3 cellular contexts compared by ENCODE assay signal in genomic region chr10:4088354-4089066, GRCh38.
TF ChIP-seq lines count a peak whose summit lies in the region.

No MANE protein-coding gene starts in this region.

TF ChIP-seq in HepG2, 621 proteins besides CTCF, POLR2A, EP300 and RAD21 (continues in another document):
- no peak for TF ChIP-seq ZNF33A (CRISPR knock-in tag; IDR thresholded peaks at IDR 0.05; ENCODE audit: borderline replicate concordance)
- peak; percentile 90 to 96 for TF ChIP-seq MAFK (conservative IDR thresholded peaks at IDR 0.05 in 1 of 2, IDR thresholded peaks at IDR 0.05 in 1 of 2; ENCODE audit: low read length in 2 of 2)
- TF ChIP-seq YEATS4 (CRISPR knock-in tag; IDR thresholded peaks at IDR 0.05; ENCODE audit: borderline replicate concordance): no peak
- TF ChIP-seq, protein P1, sequence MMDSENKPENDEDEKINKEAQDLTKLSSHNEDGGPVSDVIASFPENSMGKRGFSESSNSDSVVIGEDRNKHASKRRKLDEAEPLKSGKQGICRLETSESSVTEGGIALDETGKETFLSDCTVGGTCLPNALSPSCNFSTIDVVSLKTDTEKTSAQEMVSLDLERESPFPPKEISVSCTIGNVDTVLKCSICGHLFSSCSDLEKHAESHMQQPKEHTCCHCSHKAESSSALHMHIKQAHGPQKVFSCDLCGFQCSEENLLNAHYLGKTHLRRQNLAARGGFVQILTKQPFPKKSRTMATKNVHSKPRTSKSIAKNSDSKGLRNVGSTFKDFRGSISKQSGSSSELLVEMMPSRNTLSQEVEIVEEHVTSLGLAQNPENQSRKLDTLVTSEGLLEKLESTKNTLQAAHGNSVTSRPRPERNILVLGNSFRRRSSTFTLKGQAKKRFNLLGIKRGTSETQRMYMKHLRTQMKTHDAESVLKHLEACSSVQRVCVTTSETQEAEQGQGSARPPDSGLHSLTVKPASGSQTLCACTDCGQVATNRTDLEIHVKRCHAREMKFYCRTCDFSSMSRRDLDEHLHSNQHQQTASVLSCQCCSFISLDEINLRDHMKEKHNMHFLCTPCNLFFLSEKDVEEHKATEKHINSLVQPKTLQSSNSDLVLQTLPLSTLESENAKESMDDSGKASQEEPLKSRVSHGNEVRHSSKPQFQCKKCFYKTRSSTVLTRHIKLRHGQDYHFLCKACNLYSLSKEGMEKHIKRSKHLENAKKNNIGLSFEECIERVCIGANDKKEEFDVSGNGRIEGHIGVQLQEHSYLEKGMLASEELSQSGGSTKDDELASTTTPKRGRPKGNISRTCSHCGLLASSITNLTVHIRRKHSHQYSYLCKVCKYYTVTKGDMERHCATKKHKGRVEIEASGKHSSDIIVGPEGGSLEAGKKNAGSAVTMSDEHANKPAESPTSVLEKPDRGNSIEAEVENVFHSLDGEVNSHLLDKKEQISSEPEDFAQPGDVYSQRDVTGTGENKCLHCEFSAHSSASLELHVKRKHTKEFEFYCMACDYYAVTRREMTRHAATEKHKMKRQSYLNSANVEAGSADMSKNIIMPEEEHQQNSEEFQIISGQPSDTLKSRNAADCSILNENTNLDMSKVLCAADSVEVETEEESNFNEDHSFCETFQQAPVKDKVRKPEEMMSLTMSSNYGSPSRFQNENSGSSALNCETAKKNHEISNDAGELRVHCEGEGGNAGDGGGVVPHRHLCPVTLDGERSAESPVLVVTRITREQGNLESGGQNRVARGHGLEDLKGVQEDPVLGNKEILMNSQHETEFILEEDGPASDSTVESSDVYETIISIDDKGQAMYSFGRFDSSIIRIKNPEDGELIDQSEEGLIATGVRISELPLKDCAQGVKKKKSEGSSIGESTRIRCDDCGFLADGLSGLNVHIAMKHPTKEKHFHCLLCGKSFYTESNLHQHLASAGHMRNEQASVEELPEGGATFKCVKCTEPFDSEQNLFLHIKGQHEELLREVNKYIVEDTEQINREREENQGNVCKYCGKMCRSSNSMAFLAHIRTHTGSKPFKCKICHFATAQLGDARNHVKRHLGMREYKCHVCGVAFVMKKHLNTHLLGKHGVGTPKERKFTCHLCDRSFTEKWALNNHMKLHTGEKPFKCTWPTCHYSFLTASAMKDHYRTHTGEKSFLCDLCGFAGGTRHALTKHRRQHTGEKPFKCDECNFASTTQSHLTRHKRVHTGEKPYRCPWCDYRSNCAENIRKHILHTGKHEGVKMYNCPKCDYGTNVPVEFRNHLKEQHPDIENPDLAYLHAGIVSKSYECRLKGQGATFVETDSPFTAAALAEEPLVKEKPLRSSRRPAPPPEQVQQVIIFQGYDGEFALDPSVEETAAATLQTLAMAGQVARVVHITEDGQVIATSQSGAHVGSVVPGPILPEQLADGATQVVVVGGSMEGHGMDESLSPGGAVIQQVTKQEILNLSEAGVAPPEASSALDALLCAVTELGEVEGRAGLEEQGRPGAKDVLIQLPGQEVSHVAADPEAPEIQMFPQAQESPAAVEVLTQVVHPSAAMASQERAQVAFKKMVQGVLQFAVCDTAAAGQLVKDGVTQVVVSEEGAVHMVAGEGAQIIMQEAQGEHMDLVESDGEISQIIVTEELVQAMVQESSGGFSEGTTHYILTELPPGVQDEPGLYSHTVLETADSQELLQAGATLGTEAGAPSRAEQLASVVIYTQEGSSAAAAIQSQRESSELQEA (CRISPR knock-in tag; IDR thresholded peaks at IDR 0.05; ENCODE audit: not compliant biosample characterization): no peak
- no peak for TF ChIP-seq ZNF672 (CRISPR knock-in tag; IDR thresholded peaks at IDR 0.05)

TF ChIP-seq in HEK293, 187 proteins besides CTCF, POLR2A, EP300 and RAD21:
- TF ChIP-seq ZFHX2 (tag by site-specific recombination; conservative IDR thresholded peaks at IDR 0.05) (peak; percentile 77), ZNF521 (tag by site-specific recombination; IDR thresholded peaks at IDR 0.05) (no peak), EGR2 (tag by site-specific recombination; IDR thresholded peaks at IDR 0.05; ENCODE audit: low read depth) (peak; percentile 82)

TF ChIP-seq in H1, 55 proteins besides CTCF, POLR2A, EP300 and RAD21:
- TF ChIP-seq YY1 (IDR thresholded peaks at IDR 0.05; ENCODE audit: low read depth, low read length) (no peak), MAX (IDR thresholded peaks at IDR 0.05) (no peak), MAFK (IDR thresholded peaks at IDR 0.05; ENCODE audit: low read depth, low read length) (peak; percentile 46; the same call in 1 of the 2 replicates), TBP (IDR thresholded peaks at IDR 0.05; ENCODE audit: low read depth, low read length) (no peak)
